9 cellular contexts compared by ENCODE assay signal in the genomic region with DNA sequence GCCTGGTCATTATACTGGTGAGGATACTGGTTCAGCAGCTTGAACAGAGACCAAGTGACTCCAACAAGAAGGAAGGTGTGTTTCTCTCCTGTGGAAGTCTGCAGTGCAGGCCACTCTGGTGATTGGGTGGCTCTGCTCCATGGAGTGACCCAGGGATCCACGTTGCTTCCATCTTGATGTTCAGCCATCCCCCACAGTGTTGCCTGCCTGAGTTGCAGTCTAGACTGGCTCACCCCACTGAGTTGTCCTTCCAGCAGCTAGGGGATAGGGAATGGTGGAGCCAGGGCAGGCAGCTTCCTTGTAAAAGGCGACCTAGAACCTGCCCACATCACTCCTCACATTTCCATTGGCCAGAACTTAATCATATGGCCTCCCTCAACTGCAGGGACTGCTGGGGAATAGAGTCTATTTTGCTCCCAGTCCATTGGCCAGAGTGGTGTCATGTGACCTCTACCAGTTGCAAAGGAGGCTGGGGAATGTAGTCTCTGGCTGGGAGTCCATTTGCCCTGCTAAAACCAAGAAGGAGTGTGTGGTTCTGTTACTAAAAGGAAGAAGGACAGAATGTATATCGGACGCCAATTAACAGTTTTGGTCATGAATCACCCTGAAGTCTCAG. TPM values are rescaled to one million over a fixed set of nuclear protein-coding genes. Genes with fewer than 3 reads are reported as not detected.
DNase-seq lines count a peak whose midpoint lies in the region; ATAC-seq and TF ChIP-seq lines count a peak whose summit lies in the region.
"Had no signal": no experiment of that assay in that cellular context is flagged by ENCODE, and none has a peak within 500 bp of the region (broad histone marks: within the 10 kb centered on the region; RNA-seq: fewer than 3 reads in every experiment).

No MANE protein-coding gene starts in this region.

- no peaks in the 10 kb centered on the region for H4K20me1 ChIP-seq in MM.1S (ENCODE audit: insufficient read depth, low read length)

- H3K27me3 Mint-ChIP-seq in activated CD8-positive, alpha-beta memory T cell treated with anti-CD3 and anti-CD28 coated beads, Interleukin-2, amount 10 ng/mL, durations not matched to agents 7 days and 5 days: no peaks in the 10 kb centered on the region
- no peaks in the 10 kb centered on the region for H3K27me3 Mint-ChIP-seq in CD14-positive monocyte (ENCODE audit: low read depth in 3 of 3)

- H3K27ac ChIP-seq in MM.1S (ENCODE audit: low read length): no peak overlapping the region
- H3K27ac ChIP-seq in brain microvascular endothelial cell: no peak overlapping the region
- H3K27ac ChIP-seq: vagina had no signal

- H3K27ac Mint-ChIP-seq in activated CD8-positive, alpha-beta memory T cell treated with anti-CD3 and anti-CD28 coated beads, Interleukin-2, amount 10 ng/mL, durations not matched to agents 7 days and 5 days: no peak overlapping the region
- no peak overlapping the region for H3K27ac Mint-ChIP-seq in CD14-positive monocyte

- DNase-seq in activated CD8-positive, alpha-beta memory T cell treated with anti-CD3 and anti-CD28 coated beads, Interleukin-2, amount 10 ng/mL, durations not matched to agents 7 days and 5 days: no peak
- DNase-seq in activated CD8-positive, alpha-beta memory T cell treated with anti-CD3 and anti-CD28 coated beads for 24 hours: no peak
- DNase-seq in MM.1S: peak; percentile 24
- peak; percentile 34 for DNase-seq in brain microvascular endothelial cell
- peak; percentile 42 for DNase-seq in retinal pigment epithelial cell (ENCODE audit: low read depth)
- no peak for DNase-seq in CD14-positive monocyte (ENCODE audit: low spot score)
- no peak for DNase-seq in NCI-H2029 treated with DMSO at 0.1 percent for 48 hours (lab: John Stamatoyannopoulos, UW)

- H3K27me3 ChIP-seq in MM.1S (replicated peaks; ENCODE audit: insufficient read depth, low read length) (no peaks in the 10 kb centered on the region), brain microvascular endothelial cell (replicated peaks) (no peaks in the 10 kb centered on the region)
- H3K27me3 ChIP-seq: vagina had no signal

- in situ Hi-C loops in brain microvascular endothelial cell (cut with HindIII; ENCODE audit: low pct_ligation_motif_present, low sequenced_read_pairs): no loop called here

- H3K9me3 ChIP-seq in MM.1S (replicated peaks; ENCODE audit: insufficient read depth, low read length): no peaks in the 10 kb centered on the region
- H3K9me3 ChIP-seq: vagina had no signal

- H3K36me3 ChIP-seq in MM.1S (replicated peaks; ENCODE audit: insufficient read depth, low read length) (no peaks in the 10 kb centered on the region), brain microvascular endothelial cell (replicated peaks) (peaks cover 18% of the 10 kb centered on the region)

- H3K4me3 Mint-ChIP-seq in activated CD8-positive, alpha-beta memory T cell treated with anti-CD3 and anti-CD28 coated beads, Interleukin-2, amount 10 ng/mL, durations not matched to agents 7 days and 5 days: no peak overlapping the region
- H3K4me3 Mint-ChIP-seq in CD14-positive monocyte: no peak overlapping the region

- H3K4me1 Mint-ChIP-seq in activated CD8-positive, alpha-beta memory T cell treated with anti-CD3 and anti-CD28 coated beads, Interleukin-2, amount 10 ng/mL, durations not matched to agents 7 days and 5 days: no peaks in the 10 kb centered on the region
- no peaks in the 10 kb centered on the region for H3K4me1 Mint-ChIP-seq in CD14-positive monocyte

- no peak overlapping the region for H3K9ac ChIP-seq in MM.1S (ENCODE audit: low read length)

- H3K4me3 ChIP-seq in MM.1S (ENCODE audit: low read length) (no peak overlapping the region), brain microvascular endothelial cell (ENCODE audit: low read depth, low read length) (no peak overlapping the region), retinal pigment epithelial cell (ENCODE audit: low read length) (no peak overlapping the region)
- H3K4me3 ChIP-seq: vagina had no signal

- H3K9me2 ChIP-seq in MM.1S (replicated peaks; ENCODE audit: insufficient read depth, low read length): no peaks in the 10 kb centered on the region

- H3K9me3 Mint-ChIP-seq in activated CD8-positive, alpha-beta memory T cell treated with anti-CD3 and anti-CD28 coated beads, Interleukin-2, amount 10 ng/mL, durations not matched to agents 7 days and 5 days (ENCODE audit: low read depth): peaks cover 4% of the 10 kb centered on the region
- peaks cover 12 to 19% (median 17%) of the 10 kb centered on the region in 7 donors for H3K9me3 Mint-ChIP-seq in CD14-positive monocyte

- ATAC-seq in activated CD8-positive, alpha-beta memory T cell treated with anti-CD3 and anti-CD28 coated beads, Interleukin-2, amount 10 ng/mL, durations not matched to agents 7 days and 5 days: peak; percentile 50
- ATAC-seq in GM18520 (IDR thresholded peaks at IDR 0.05; ENCODE audit: unreplicated experiment): no peak

- no peaks in the 10 kb centered on the region for H3K79me2 ChIP-seq in MM.1S (ENCODE audit: low read length)

- peaks cover 65% of the 10 kb centered on the region for H3K36me3 Mint-ChIP-seq in activated CD8-positive, alpha-beta memory T cell treated with anti-CD3 and anti-CD28 coated beads, Interleukin-2, amount 10 ng/mL, durations not matched to agents 7 days and 5 days
- H3K36me3 Mint-ChIP-seq in CD14-positive monocyte: peaks cover 84 to 93% of the 10 kb centered on the region in 2 donors

- TF ChIP-seq CTCF in MM.1S (IDR thresholded peaks at IDR 0.05; ENCODE audit: low read length) (no peak), brain microvascular endothelial cell (IDR thresholded peaks at IDR 0.05; ENCODE audit: low read depth, low read length, missing control alignments) (no peak), retinal pigment epithelial cell (conservative IDR thresholded peaks at IDR 0.05; ENCODE audit: low read depth, low read length) (no peak), CD14-positive monocyte (IDR thresholded peaks at IDR 0.05) (no peak)

- H2AFZ ChIP-seq in MM.1S (ENCODE audit: low read length): no peak overlapping the region

- intact Hi-C loops in CD14-positive monocyte (cut with micrococcal nuclease): no loop called here

- CTCF ChIA-PET in activated CD8-positive, alpha-beta memory T cell treated with anti-CD3 and anti-CD28 coated beads, Interleukin-2, amount 10 ng/mL, durations not matched to agents 7 days and 5 days (lab: Charles Lee): interaction anchor here (0.6 kb wide), 1 partner anchor 9 kb away, joined by 3 read pairs; no protein-coding TSS in a partner anchor

- no peaks in the 10 kb centered on the region for H3K4me1 ChIP-seq in MM.1S (ENCODE audit: low read length)
- H3K4me1 ChIP-seq: vagina had no signal

- H3F3A ChIP-seq in MM.1S (ENCODE audit: insufficient read depth, low read length): no peaks in the 10 kb centered on the region

- no peak overlapping the region for H3K4me2 ChIP-seq in MM.1S (ENCODE audit: low read depth, low read length)

RNA-seq across cellular contexts. Expression of gene MAN2B2, which starts 8.0 kb away (rescaled TPM):
- total RNA-seq in activated CD8-positive, alpha-beta memory T cell treated with anti-CD3 and anti-CD28 coated beads, Interleukin-2, amount 10 ng/mL, durations not matched to agents 7 days and 5 days: 10 to 100 TPM; 28.0 to 33.1 TPM
- polyA plus RNA-seq in CD14-positive monocyte: 10 to 100 TPM in 1 of 2 donors, 1 to 10 TPM in 1; 9.6 to 10.6 TPM

RNA-seq across cellular contexts. Expression of gene MRFAP1, which starts 57.5 kb away (rescaled TPM):
- total RNA-seq in activated CD8-positive, alpha-beta memory T cell treated with anti-CD3 and anti-CD28 coated beads, Interleukin-2, amount 10 ng/mL, durations not matched to agents 7 days and 5 days: 100 to 1,000 TPM; 109 to 122 TPM
- polyA plus RNA-seq in CD14-positive monocyte: 100 to 1,000 TPM; 171 to 180 TPM

Comparison
In these comparisons a context has a peak if more than half of its experiments do, and no peak if none do; other contexts are left out.
1. DNase-seq: peak in MM.1S (single experiment), brain microvascular endothelial cell (single experiment) and retinal pigment epithelial cell (single experiment); none in activated CD8-positive, alpha-beta memory T cell treated with anti-CD3 and anti-CD28 coated beads, Interleukin-2, amount 10 ng/mL, durations not matched to agents 7 days and 5 days (single experiment), activated CD8-positive, alpha-beta memory T cell treated with anti-CD3 and anti-CD28 coated beads for 24 hours (single experiment), CD14-positive monocyte (single experiment) and NCI-H2029 treated with DMSO at 0.1 percent for 48 hours (single experiment).